In genomic region chr14:98931126-98931525, GRCh38 we compare ENCODE assay signal across 25 cellular contexts.
A peak's percentile ranks its signal among the peaks of the same experiment; 100 is the strongest.
DNase-seq lines count a peak whose midpoint lies in the region; ATAC-seq and TF ChIP-seq lines count a peak whose summit lies in the region.
"Had no signal": no experiment of that assay in that cellular context is flagged by ENCODE, and none has a peak within 500 bp of the region (broad histone marks: within the 10 kb centered on the region; RNA-seq: fewer than 3 reads in every experiment).

No MANE protein-coding gene starts in this region.

- no peaks in the 10 kb centered on the region for H3K79me2 ChIP-seq in DND-41 (ENCODE audit: insufficient read depth, low read length)

- no peak for TF ChIP-seq CTCF in DND-41 (IDR thresholded peaks at IDR 0.05; ENCODE audit: borderline replicate concordance, extremely low read depth, low read length, poor library complexity, severe bottlenecking)
- no peak for TF ChIP-seq CTCF in spleen (IDR thresholded peaks at IDR 0.05 in 8 of 11, conservative IDR thresholded peaks at IDR 0.05 in 3 of 11)

- peak; percentile 60 for DNase-seq in activated effector memory CD4-positive, alpha-beta T cell treated with anti-CD3 and anti-CD28 coated beads, Interleukin-2, amount 50 U/mL, for 16 hours
- no peak for DNase-seq in activated effector memory CD4-positive, alpha-beta T cell treated with Interleukin-2 at 50 U/mL for 16 hours
- no peak for DNase-seq in DND-41
- DNase-seq in spleen, result peak; percentile 20
- no peak for DNase-seq in Kasumi-1 (lab: John Stamatoyannopoulos, UW)
- DNase-seq in SW480 (ENCODE audit: low spot score), result no peak
- DNase-seq: activated B cell treated with CpG ODN at 0.5 μM for 24 hours; DMS79 treated with DMSO at 0.1 percent for 48 hours; islet precursor cell; left ventricle myocardium superior; midbrain; MM.1S; NCI-H2029; NCI-H2227 treated with DMSO at 0.1 percent for 48 hours; NCI-H69; SHP77 treated with DMSO at 0.1 percent for 48 hours; small intestine; stimulated activated CD4-positive, alpha-beta T cell treated with anti-CD3 and anti-CD28 coated beads, Interleukin-1b, Interleukin-23, amount 100 ng/mL, for 48 hours; substantia nigra had no signal

- no peak for TF ChIP-seq POLR2A in spleen (IDR thresholded peaks at IDR 0.05)

- H4K20me1 ChIP-seq in DND-41 (ENCODE audit: insufficient read depth, low read length), result no peaks in the 10 kb centered on the region

- H3K9ac ChIP-seq in DND-41 (ENCODE audit: low read depth, low read length), result peak overlapping the region; percentile 43

- no peaks in the 10 kb centered on the region for H3K9me3 ChIP-seq in DND-41 (ENCODE audit: insufficient read depth, low read length, severe bottlenecking)
- no peaks in the 10 kb centered on the region for H3K9me3 ChIP-seq in spleen

- peaks cover 6% of the 10 kb centered on the region for H3K36me3 Mint-ChIP-seq in activated naive CD8-positive, alpha-beta T cell
- H3K36me3 Mint-ChIP-seq: brain had no signal

- H2AFZ ChIP-seq in DND-41 (ENCODE audit: low read depth, low read length), result no peak overlapping the region

- peaks cover 86% of the 10 kb centered on the region for H3K4me1 Mint-ChIP-seq in activated naive CD8-positive, alpha-beta T cell (ENCODE audit: low read depth)
- H3K4me1 Mint-ChIP-seq: activated B cell treated with CpG ODN at 0.5 μM for 24 hours, nephron had no signal

- H3K36me3 ChIP-seq in DND-41 (ENCODE audit: insufficient read depth, low read length) (no peaks in the 10 kb centered on the region), spleen (no peaks in the 10 kb centered on the region)

- H3K27ac Mint-ChIP-seq in activated naive CD8-positive, alpha-beta T cell, result peak overlapping the region; percentile 92
- H3K27ac Mint-ChIP-seq: activated B cell treated with CpG ODN at 0.5 μM for 24 hours, brain, nephron had no signal

- H3K4me1 ChIP-seq in DND-41 (ENCODE audit: insufficient read depth, low read length), result peaks cover 39% of the 10 kb centered on the region
- H3K4me1 ChIP-seq in spleen, result peaks cover 0 to 25% (median 4%) of the 10 kb centered on the region in 6 donors

- H3K27me3 Mint-ChIP-seq in activated naive CD8-positive, alpha-beta T cell, result no peaks in the 10 kb centered on the region
- H3K27me3 Mint-ChIP-seq: activated B cell treated with CpG ODN at 0.5 μM for 24 hours had no signal

- H3K4me3 ChIP-seq in DND-41 (ENCODE audit: low read depth in 1 of 2, low read length in 2 of 2), result no peak overlapping the region
- no peak overlapping the region for H3K4me3 ChIP-seq in spleen
- H3K4me3 ChIP-seq: K562 had no signal

- ATAC-seq in DND-41 (ENCODE audit: insufficient read depth, low read depth) (no peak), HG03342 (IDR thresholded peaks at IDR 0.05; ENCODE audit: unreplicated experiment) (no peak)
- ATAC-seq: K562, left ventricle myocardium superior had no signal

- intact Hi-C loops in spleen (cut with DNase I; ENCODE audit: low total_unique reads), result no loop called here

- H3K4me3 Mint-ChIP-seq in activated naive CD8-positive, alpha-beta T cell, result peak overlapping the region; percentile 71
- H3K4me3 Mint-ChIP-seq: activated B cell treated with CpG ODN at 0.5 μM for 24 hours, brain, nephron had no signal

- no peak overlapping the region for H3K4me2 ChIP-seq in DND-41 (ENCODE audit: insufficient read depth, low read length)

- H3K27ac ChIP-seq in DND-41 (ENCODE audit: low read length) (peak overlapping the region; percentile 95), spleen (peak overlapping the region in 3 of 8 donors; percentile 28 to 71 (median 39))

- H3K9me3 Mint-ChIP-seq in activated naive CD8-positive, alpha-beta T cell (ENCODE audit: low read depth), result peaks cover 4% of the 10 kb centered on the region
- H3K9me3 Mint-ChIP-seq: activated T-helper 1 cell treated with anti-CD3 and anti-CD28 coated beads, Interleukin-12 subunit alpha, Interleukin-12 subunit beta, Interleukin-2, Interleukin-4 antibody, amounts not matched to agents 30 ng/mL and 10 ng/mL and 1 ng/mL, durations not matched to agents 14 hours and 24 hours and 36 hours; nephron had no signal

- H3K27me3 ChIP-seq in DND-41 (ENCODE audit: insufficient read depth, low read length, poor library complexity) (no peaks in the 10 kb centered on the region), spleen (replicated peaks in 1 of 7) (no peaks in the 10 kb centered on the region)

Comparison
In these comparisons a context has a peak if more than half of its experiments do, and no peak if none do; other contexts are left out.
1. DNase-seq: peak in activated effector memory CD4-positive, alpha-beta T cell treated with anti-CD3 and anti-CD28 coated beads, Interleukin-2, amount 50 U/mL, for 16 hours (single experiment) and spleen (single experiment); none in activated effector memory CD4-positive, alpha-beta T cell treated with Interleukin-2 at 50 U/mL for 16 hours (single experiment), DND-41 (single experiment), Kasumi-1 (0 of 2) and SW480 (single experiment).